In genomic region chr6:30847971-30848441, GRCh38 we compare ENCODE assay signal across 1 cellular context.
TF ChIP-seq lines count a peak whose summit lies in the region.

No MANE protein-coding gene starts in this region.

TF ChIP-seq in HepG2, 621 proteins besides CTCF, POLR2A, EP300 and RAD21 (continued from another document):
- TF ChIP-seq ZNF350 (CRISPR knock-in tag; IDR thresholded peaks at IDR 0.05; ENCODE audit: borderline replicate concordance, low read depth) (no peak), MBD4 (IDR thresholded peaks at IDR 0.05; ENCODE audit: borderline replicate concordance, low read length) (no peak), PHB2 (IDR thresholded peaks at IDR 0.05; ENCODE audit: partially characterized antibody) (no peak), PAF1 (CRISPR knock-in tag; IDR thresholded peaks at IDR 0.05) (no peak), NRL (CRISPR knock-in tag; IDR thresholded peaks at IDR 0.05; ENCODE audit: borderline replicate concordance) (no peak), MEIS2 (CRISPR knock-in tag; IDR thresholded peaks at IDR 0.05) (no peak)
